1 cellular context compared by ENCODE assay signal in the genomic region with DNA sequence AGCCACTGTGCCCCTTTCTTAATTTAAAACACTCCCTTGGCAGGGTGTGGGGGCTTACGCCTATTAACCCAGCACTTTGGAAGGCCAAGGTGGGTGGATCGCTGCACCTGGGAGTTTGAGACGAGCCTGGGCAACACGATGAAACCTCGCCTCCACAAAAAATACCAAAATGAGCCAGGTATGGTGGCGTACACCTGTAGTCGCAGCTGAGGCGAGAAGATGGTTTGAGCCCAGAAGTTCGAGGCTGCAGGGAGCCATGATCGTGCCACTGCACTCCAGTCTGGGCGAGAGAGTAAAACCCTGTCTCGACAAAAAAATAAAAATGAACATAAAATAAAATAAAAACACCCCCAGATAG.
TF ChIP-seq lines count a peak whose summit lies in the region.

No MANE protein-coding gene starts in this region.

TF ChIP-seq in GM23338, 12 proteins besides CTCF, POLR2A, EP300 and RAD21:
- TF ChIP-seq ZNF462 (CRISPR knock-in tag; IDR thresholded peaks at IDR 0.05) (no peak), JUNB (IDR thresholded peaks at IDR 0.05; ENCODE audit: unreplicated experiment) (no peak)
